Comparison of ENCODE assay signal across 15 cellular contexts in the genomic region with DNA sequence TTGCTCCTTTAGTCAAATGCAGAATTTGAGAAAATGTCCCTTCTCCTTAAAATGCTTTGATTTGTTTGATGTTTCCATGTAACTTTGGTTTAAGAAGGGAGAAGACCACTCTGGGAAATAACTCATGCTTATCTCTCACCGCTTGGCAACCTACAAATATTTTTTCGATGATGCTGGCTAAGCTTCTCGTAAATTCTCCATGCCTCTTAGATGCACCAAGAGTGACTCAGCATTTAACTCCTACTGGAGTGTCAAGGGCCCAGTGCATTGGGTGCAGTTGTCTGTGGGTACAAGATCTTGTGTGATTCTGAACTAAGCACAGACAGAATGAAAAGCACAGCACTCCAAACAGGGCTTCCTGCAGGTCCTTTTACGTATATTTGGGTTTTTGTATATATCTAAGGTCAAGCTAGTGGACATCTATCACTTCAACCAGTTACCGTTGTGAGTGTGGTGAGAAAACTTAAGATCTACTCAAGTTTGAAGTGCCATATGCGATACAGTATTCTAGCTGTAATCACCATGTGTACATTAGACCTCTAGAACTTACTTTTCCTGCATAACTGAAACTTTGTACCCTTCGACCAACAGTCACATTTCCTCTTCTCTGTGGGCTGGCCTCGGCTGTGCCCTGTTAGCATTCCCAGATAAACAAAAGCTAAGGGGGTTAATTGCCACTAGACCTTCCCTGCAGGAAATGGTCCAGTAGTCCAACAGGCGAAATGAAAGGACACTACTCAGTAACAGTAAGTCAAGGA. TPM values are rescaled to one million over a fixed set of nuclear protein-coding genes. Genes with fewer than 3 reads are reported as not detected.
DNase-seq lines count a peak whose midpoint lies in the region; FAIRE-seq and TF ChIP-seq lines count a peak whose summit lies in the region.
"Had no signal": no experiment of that assay in that cellular context is flagged by ENCODE, and none has a peak within 500 bp of the region (broad histone marks: within the 10 kb centered on the region; RNA-seq: fewer than 3 reads in every experiment).

No MANE protein-coding gene starts in this region.

- FAIRE-seq in small intestine (lab: Jason Lieb, UNC) = no peak

- H3K27me3 ChIP-seq in SK-N-SH (ENCODE audit: insufficient read depth) = no peaks in the 10 kb centered on the region
- H3K27me3 ChIP-seq in small intestine (ENCODE audit: control insufficient read depth in 2 of 2, insufficient read depth in 2 of 2, low read length in 2 of 2) = no peaks in the 10 kb centered on the region
- H3K27me3 ChIP-seq: SJCRH30 had no signal

- H3K27ac ChIP-seq in SK-N-SH (ENCODE audit: low read depth in 2 of 2, low read length in 1 of 2) (peak overlapping the region in 1 of 2 experiments; percentile 65; a peak in 2 of 4 replicates), small intestine (ENCODE audit: low read depth in 1 of 2, low read length in 1 of 2) (no peak overlapping the region)
- H3K27ac ChIP-seq: SJCRH30 had no signal

- peak overlapping the region; percentile 28; the same call in 1 of the 2 replicates for H3K9ac ChIP-seq in SK-N-SH

- H3K79me2 ChIP-seq in SK-N-SH (ENCODE audit: insufficient read depth) = peaks cover 77% of the 10 kb centered on the region

- peaks cover 0 to 5% of the 10 kb centered on the region in 2 experiments for H3K36me3 ChIP-seq in SK-N-SH (replicated peaks in 1 of 2; ENCODE audit: control insufficient read depth in 1 of 2, insufficient read depth in 2 of 2, low read length in 1 of 2)
- H3K36me3 ChIP-seq in small intestine (ENCODE audit: control insufficient read depth in 2 of 2, insufficient read depth in 2 of 2, low read length in 2 of 2) = no peaks in the 10 kb centered on the region
- H3K36me3 ChIP-seq: SJCRH30 had no signal

- no peak for TF ChIP-seq CTCF in SK-N-SH (IDR thresholded peaks at IDR 0.05)

- peak overlapping the region; percentile 41; the same call in 1 of the 2 replicates for H3K4me2 ChIP-seq in SK-N-SH

- POLR2A ChIA-PET in SK-N-SH (lab: Yijun Ruan, JAX) = no interaction called here

- WGBS in SK-N-SH (ENCODE audit: low lambda C conversion rate) = 79% methylated on average over 9 of the region's 9 CpGs
- WGBS in small intestine, 3 donors = 67 to 71% (median 71%) methylated on average over 9 of the region's 9 CpGs

- H2AFZ ChIP-seq in SK-N-SH (ENCODE audit: low read depth) = no peak overlapping the region

- DNase-seq in EL = peak; percentile 92
- DNase-seq in SK-N-SH = no peak
- peak; percentile 67 for DNase-seq in fibroblast of peridontal ligament (ENCODE audit: extremely low read depth)
- DNase-seq in small intestine = peak; percentile 27
- DNase-seq in NCI-H187 (lab: John Stamatoyannopoulos, UW) = no peak
- DNase-seq in stimulated activated CD4-positive, alpha-beta T cell treated with anti-CD3 and anti-CD28 coated beads, Interleukin-2, amount 100 ng/mL, for 24 hours = no peak
- no peak for DNase-seq in pons (ENCODE audit: low spot score)
- DNase-seq in amygdala (lab: John Stamatoyannopoulos, UW) = no peak
- DNase-seq: activated CD4-positive, alpha-beta T cell treated with anti-CD3 and anti-CD28 coated beads for 48 hours; activated naive CD4-positive, alpha-beta T cell; Kasumi-1; natural killer cell; NCI-H510A; SJCRH30; stimulated activated naive CD4-positive, alpha-beta T cell treated with Interleukin-2 at 50 U/mL for 16 hours had no signal

- no peaks in the 10 kb centered on the region for H3F3A ChIP-seq in SK-N-SH (replicated peaks; ENCODE audit: insufficient read depth)

- no peaks in the 10 kb centered on the region for H3K9me2 ChIP-seq in SK-N-SH

- H3K4me1 ChIP-seq in SK-N-SH (ENCODE audit: control insufficient read depth in 1 of 2, insufficient read depth in 2 of 2, low read depth in 1 of 2, low read length in 1 of 2) (peaks cover 0 to 6% of the 10 kb centered on the region in 2 experiments; a peak in 1 of 4 replicates), small intestine (ENCODE audit: control insufficient read depth in 2 of 2, insufficient read depth in 1 of 2, low read depth in 1 of 2, low read length in 1 of 2) (no peaks in the 10 kb centered on the region)

- no peak for TF ChIP-seq EP300 in SK-N-SH (IDR thresholded peaks at IDR 0.05; ENCODE audit: borderline replicate concordance in 1 of 2, low read depth in 1 of 2, low read length in 1 of 2)

- no peaks in the 10 kb centered on the region for H3K9me3 ChIP-seq in SK-N-SH
- no peaks in the 10 kb centered on the region for H3K9me3 ChIP-seq in small intestine (ENCODE audit: control insufficient read depth, low read depth)

- H3K4me3 ChIP-seq in SK-N-SH (ENCODE audit: low read depth in 2 of 2, low read length in 1 of 2) = no peak overlapping the region
- H3K4me3 ChIP-seq in small intestine (ENCODE audit: low read depth in 1 of 2, low read length in 2 of 2) = no peak overlapping the region
- H3K4me3 ChIP-seq: SJCRH30 had no signal

- CTCF ChIA-PET in SK-N-SH (lab: Yijun Ruan, JAX) = interaction anchor here (1.7 to 3.4 kb wide), 3 partner anchors 10 to 320 kb away, joined by 4 to 10 read pairs (median 6); no protein-coding TSS in a partner anchor

- H4K20me1 ChIP-seq in SK-N-SH (ENCODE audit: insufficient read depth) = peaks cover 49% of the 10 kb centered on the region

- no peak for TF ChIP-seq RAD21 in SK-N-SH (IDR thresholded peaks at IDR 0.05; ENCODE audit: low read length)

TF ChIP-seq in SK-N-SH, 30 proteins besides CTCF, POLR2A, EP300 and RAD21:
- TF ChIP-seq, protein P1, sequence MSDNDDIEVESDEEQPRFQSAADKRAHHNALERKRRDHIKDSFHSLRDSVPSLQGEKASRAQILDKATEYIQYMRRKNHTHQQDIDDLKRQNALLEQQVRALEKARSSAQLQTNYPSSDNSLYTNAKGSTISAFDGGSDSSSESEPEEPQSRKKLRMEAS (IDR thresholded peaks at IDR 0.05; ENCODE audit: low read depth) = 0 out of 2 replicates have a peak, but pooled peaks have one; percentile 25
- TF ChIP-seq MXI1 (IDR thresholded peaks at IDR 0.05; ENCODE audit: low read depth, low read length) = no peak
- TF ChIP-seq, protein P2, sequence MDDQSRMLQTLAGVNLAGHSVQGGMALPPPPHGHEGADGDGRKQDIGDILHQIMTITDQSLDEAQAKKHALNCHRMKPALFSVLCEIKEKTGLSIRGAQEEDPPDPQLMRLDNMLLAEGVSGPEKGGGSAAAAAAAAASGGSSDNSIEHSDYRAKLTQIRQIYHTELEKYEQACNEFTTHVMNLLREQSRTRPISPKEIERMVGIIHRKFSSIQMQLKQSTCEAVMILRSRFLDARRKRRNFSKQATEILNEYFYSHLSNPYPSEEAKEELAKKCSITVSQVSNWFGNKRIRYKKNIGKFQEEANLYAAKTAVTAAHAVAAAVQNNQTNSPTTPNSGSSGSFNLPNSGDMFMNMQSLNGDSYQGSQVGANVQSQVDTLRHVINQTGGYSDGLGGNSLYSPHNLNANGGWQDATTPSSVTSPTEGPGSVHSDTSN (IDR thresholded peaks at IDR 0.05) = peak; percentile 58

RNA-seq across cellular contexts. Expression of gene COL18A1, which starts 55.8 kb away (rescaled TPM):
- polyA plus RNA-seq in SK-N-SH (2012; rRNA removed) (93.6 and 118 TPM in 2 replicates), small intestine (10 to 100 TPM in 1 of 3 donors, 1 to 10 TPM in 2; 2.2 to 34.3 (median 5.7) TPM)
- polyA plus RNA-seq in SK-N-SH (2012; cell fraction: cytosol; rRNA removed) = 51.8 and 89.1 TPM in 2 replicates
- 287 and 525 TPM in 2 replicates for polyA plus RNA-seq in SK-N-SH (2012; cell fraction: nucleus; rRNA removed)

Comparison
In these comparisons a context has a peak if more than half of its experiments do, and no peak if none do; other contexts are left out.
1. DNase-seq: peak in EL (single experiment), fibroblast of peridontal ligament (single experiment) and small intestine (single experiment); none in SK-N-SH (single experiment), NCI-H187 (0 of 2), stimulated activated CD4-positive, alpha-beta T cell treated with anti-CD3 and anti-CD28 coated beads, Interleukin-2, amount 100 ng/mL, for 24 hours (0 of 2), pons (single experiment) and amygdala (0 of 56).